16 cellular contexts compared by ENCODE assay signal in genomic region chr17:28734712-28735241, GRCh38. TPM values are rescaled to one million over a fixed set of nuclear protein-coding genes. Genes with fewer than 3 reads are reported as not detected.
DNase-seq lines count a peak whose midpoint lies in the region; ATAC-seq, FAIRE-seq and TF ChIP-seq lines count a peak whose summit lies in the region.
"Had no signal": no experiment of that assay in that cellular context is flagged by ENCODE, and none has a peak within 500 bp of the region (broad histone marks: within the 10 kb centered on the region; RNA-seq: fewer than 3 reads in every experiment).

No MANE protein-coding gene starts in this region.

- H3K56ac ChIP-seq in H1 (replicated peaks; ENCODE audit: insufficient read length, low read depth, low read length) = no peak overlapping the region

- no peaks in the 10 kb centered on the region for H3F3A ChIP-seq in PC-3 (ENCODE audit: low read length, unreplicated experiment)

- no peak overlapping the region; the same call in 1 of the 2 replicates for H2BK12ac ChIP-seq in H1 (ENCODE audit: low read depth, low read length)

- no peaks in the 10 kb centered on the region for H3K27me3 Mint-ChIP-seq in natural killer cell treated with Interleukin-12 subunit alpha and Interleukin-12 subunit beta and Interleukin-15 and Interleukin-18, amount 100 ng/mL, for 72 hours
- no peaks in the 10 kb centered on the region for H3K27me3 Mint-ChIP-seq in natural killer cell (ENCODE audit: low read depth in 2 of 2)
- no peaks in the 10 kb centered on the region for H3K27me3 Mint-ChIP-seq in stimulated activated naive B cell treated with anti-CD40 and anti-IgM and Interleukin-4, amounts not matched to agents 10 μg/mL and 1 μg/mL and 100 μg/mL, for 72 hours

- H3K4me1 Mint-ChIP-seq in natural killer cell treated with Interleukin-12 subunit alpha and Interleukin-12 subunit beta and Interleukin-15 and Interleukin-18, amount 100 ng/mL, for 72 hours (ENCODE audit: low read depth in 2 of 2) = peaks cover 2 to 6% of the 10 kb centered on the region in 2 donors
- peaks cover 0 to 10% of the 10 kb centered on the region in 2 donors for H3K4me1 Mint-ChIP-seq in natural killer cell
- H3K4me1 Mint-ChIP-seq in stimulated activated naive B cell treated with anti-CD40 and anti-IgM and Interleukin-4, amounts not matched to agents 10 μg/mL and 1 μg/mL and 100 μg/mL, for 72 hours = peaks cover 48 to 81% of the 10 kb centered on the region in 2 donors

- peak overlapping the region; percentile 32; the same call in 1 of the 2 replicates for H3K27ac ChIP-seq in PC-3 (ENCODE audit: low read length)
- no peak overlapping the region for H3K27ac ChIP-seq in H1 (ENCODE audit: low read depth, low read length)
- H3K27ac ChIP-seq in aorta (ENCODE audit: low read depth in 1 of 2, low read length in 2 of 2) = no peak overlapping the region
- H3K27ac ChIP-seq: GM23248 had no signal

- peak; percentile 8 to 20 for ATAC-seq in natural killer cell treated with Interleukin-12 subunit alpha and Interleukin-12 subunit beta and Interleukin-15 and Interleukin-18, amount 100 ng/mL, for 72 hours
- ATAC-seq in natural killer cell (no peak), PC-3 (no peak), aorta (ENCODE audit: low FRiP score) (no peak)
- no peak for ATAC-seq in stimulated activated naive B cell treated with anti-CD40 and anti-IgM and Interleukin-4, amounts not matched to agents 10 μg/mL and 1 μg/mL and 100 μg/mL, for 72 hours (replicated peaks)

- H4K20me1 ChIP-seq in PC-3 (ENCODE audit: low read length) = no peaks in the 10 kb centered on the region
- H4K20me1 ChIP-seq in H1 (replicated peaks in 1 of 2; ENCODE audit: control insufficient read depth in 1 of 2, insufficient read depth in 2 of 2, low read length in 2 of 2) = peaks cover 0 to 5% of the 10 kb centered on the region in 2 experiments

- H3K9ac ChIP-seq in PC-3 (ENCODE audit: low read length) (no peak overlapping the region), H1 (replicated peaks in 1 of 4; ENCODE audit: extremely low read depth in 1 of 4, low read depth in 3 of 4, low read length in 3 of 4) (no peak overlapping the region)
- H3K9ac ChIP-seq: GM23248 had no signal

- no peak for FAIRE-seq in H1 (lab: Jason Lieb, UNC)
- FAIRE-seq: A204.1 had no signal

- H3K27ac Mint-ChIP-seq in natural killer cell treated with Interleukin-12 subunit alpha and Interleukin-12 subunit beta and Interleukin-15 and Interleukin-18, amount 100 ng/mL, for 72 hours = no peak overlapping the region
- no peak overlapping the region for H3K27ac Mint-ChIP-seq in natural killer cell
- peak overlapping the region; percentile 85 for H3K27ac Mint-ChIP-seq in stimulated activated naive B cell treated with anti-CD40 and anti-IgM and Interleukin-4, amounts not matched to agents 10 μg/mL and 1 μg/mL and 100 μg/mL, for 72 hours

- no peak overlapping the region for H2BK120ac ChIP-seq in H1 (replicated peaks; ENCODE audit: low read depth, low read length)

- H3K79me1 ChIP-seq in H1 (ENCODE audit: low read depth, low read length) = peaks cover 2% of the 10 kb centered on the region; the same call in 1 of the 2 replicates

- POLR2A ChIA-PET in PC-3 (lab: Charles Lee; ENCODE audit: unreplicated experiment) (interaction anchor here (0.5 kb wide), 1 partner anchor 23 kb away, joined by 6 read pairs; the partner anchor contains the start of gene PROCA1), H1 (lab: Charles Lee; ENCODE audit: partially characterized antibody) (interaction anchor here (0.8 to 17.6 kb wide), 4 partner anchors 10 to 15 kb away, joined by 3 to 813 read pairs (median 6); partner anchors contain the start of genes RPL23A and TRAF4)

- H3K4me2 ChIP-seq in PC-3 (ENCODE audit: low read length) (peak overlapping the region; percentile 46), H1 (ENCODE audit: insufficient read depth in 1 of 2, low read depth in 2 of 2, low read length in 2 of 2) (no peak overlapping the region)

- 0 out of 2 replicates have a peak overlapping the region, but pooled peaks have one; percentile 13 for H2BK20ac ChIP-seq in H1 (ENCODE audit: low read length)

- H3K27me3 ChIP-seq in PC-3 (ENCODE audit: low read length) (no peaks in the 10 kb centered on the region), H1 (replicated peaks in 1 of 4; ENCODE audit: control insufficient read depth in 3 of 4, extremely low read depth in 1 of 4, insufficient read depth in 3 of 4, low read length in 3 of 4) (no peaks in the 10 kb centered on the region), aorta (ENCODE audit: control insufficient read depth in 1 of 2, insufficient read depth in 2 of 2, low read length in 1 of 2) (no peaks in the 10 kb centered on the region)

- TF ChIP-seq POLR2A in H1 (IDR thresholded peaks at IDR 0.05; ENCODE audit: control extremely low read depth in 1 of 2, low read depth in 2 of 2, low read length in 2 of 2) = no peak

- no peak overlapping the region for H3K14ac ChIP-seq in H1 (ENCODE audit: insufficient read length)

- H3K4me3 Mint-ChIP-seq in natural killer cell treated with Interleukin-12 subunit alpha and Interleukin-12 subunit beta and Interleukin-15 and Interleukin-18, amount 100 ng/mL, for 72 hours = no peak overlapping the region
- no peak overlapping the region for H3K4me3 Mint-ChIP-seq in natural killer cell
- H3K4me3 Mint-ChIP-seq in stimulated activated naive B cell treated with anti-CD40 and anti-IgM and Interleukin-4, amounts not matched to agents 10 μg/mL and 1 μg/mL and 100 μg/mL, for 72 hours = no peak overlapping the region

- intact Hi-C loops in natural killer cell (cut with micrococcal nuclease) (no loop called here), PC-3 (cut with micrococcal nuclease) (no loop called here), aorta (cut with DNase I) (no loop called here)

- TF ChIP-seq RAD21 in H1 (IDR thresholded peaks at IDR 0.05 in 1 of 2, conservative IDR thresholded peaks at IDR 0.05 in 1 of 2; ENCODE audit: low read depth in 2 of 2, low read length in 2 of 2) = no peak

- H3K23ac ChIP-seq in H1 (ENCODE audit: insufficient read length) = no peak overlapping the region

- H3K4me3 ChIP-seq in PC-3 (ENCODE audit: low read length) (no peak overlapping the region), H1 (ENCODE audit: extremely low read depth in 1 of 4, insufficient read depth in 2 of 4, low read depth in 3 of 4, low read length in 4 of 4) (no peak overlapping the region), aorta (ENCODE audit: low read length in 2 of 2) (no peak overlapping the region)
- H3K4me3 ChIP-seq: GM23248 had no signal

- BruUV-seq in PC-3 (replicated peaks; lab: Mats Ljungman, UMichigan) = no TSS peak

- CTCF ChIA-PET in PC-3 (lab: Charles Lee) (interaction anchor here (1.5 kb wide), 1 partner anchor 8 kb away, joined by 5 read pairs; the partner anchor contains the start of gene TLCD1), H1 (lab: Charles Lee; ENCODE audit: partially characterized antibody) (interaction anchor here (0.7 to 16.9 kb wide), 6 partner anchors 8 to 144 kb away, joined by 3 to 316 read pairs (median 5); partner anchors contain the start of genes RPL23A and TLCD1)

- H3K9me3 ChIP-seq in PC-3 (ENCODE audit: low read length) = no peaks in the 10 kb centered on the region
- no peaks in the 10 kb centered on the region for H3K9me3 ChIP-seq in H1 (ENCODE audit: insufficient read depth in 2 of 2, low read depth in 1 of 2, low read length in 1 of 2)
- H3K9me3 ChIP-seq in aorta (ENCODE audit: control insufficient read depth, low read length) = no peaks in the 10 kb centered on the region
- H3K9me3 ChIP-seq: Caco-2 had no signal

- H4K5ac ChIP-seq in H1 (ENCODE audit: insufficient read length, low read depth, low read length) = no peak overlapping the region

- H3K4me1 ChIP-seq in PC-3 (ENCODE audit: insufficient read depth, low read length) (peaks cover 10% of the 10 kb centered on the region), H1 (replicated peaks in 1 of 4; ENCODE audit: control insufficient read depth in 3 of 4, insufficient read depth in 4 of 4, low read length in 3 of 4) (no peaks in the 10 kb centered on the region), aorta (ENCODE audit: control insufficient read depth in 1 of 2, insufficient read depth in 2 of 2, low read length in 2 of 2) (no peaks in the 10 kb centered on the region)
- H3K4me1 ChIP-seq: Caco-2 had no signal

- no peak overlapping the region for H3K4ac ChIP-seq in H1 (replicated peaks; ENCODE audit: insufficient read length, low read depth, low read length)

- no peak overlapping the region for H3K18ac ChIP-seq in H1 (ENCODE audit: extremely low read depth, low read length)

- H3K79me2 ChIP-seq in PC-3 (ENCODE audit: low read length) (no peaks in the 10 kb centered on the region), H1 (ENCODE audit: control insufficient read depth in 1 of 2, insufficient read depth in 2 of 2, low read length in 2 of 2) (peaks cover 0 to 2% of the 10 kb centered on the region in 2 experiments; a peak in 1 of 4 replicates)

- H3K36me3 ChIP-seq in PC-3 (ENCODE audit: low read depth, low read length) (no peaks in the 10 kb centered on the region), H1 (ENCODE audit: control insufficient read depth in 2 of 4, insufficient read depth in 4 of 4, low read length in 3 of 4) (peaks cover 9 to 17% (median 13%) of the 10 kb centered on the region in 4 experiments; a peak in 6 of 8 replicates), aorta (ENCODE audit: control insufficient read depth in 1 of 2, insufficient read depth in 2 of 2, low read length in 1 of 2) (no peaks in the 10 kb centered on the region)

- H2AFZ ChIP-seq in PC-3 (ENCODE audit: low read length) (no peak overlapping the region), H1 (ENCODE audit: low read length) (no peak overlapping the region)
- H2AFZ ChIP-seq: GM23248 had no signal

- WGBS in H1 (ENCODE audit: extremely low coverage in 1 of 2, insufficient coverage in 1 of 2, insufficient read length in 1 of 2, insufficient replicate concordance in 2 of 2, low coverage in 1 of 2, low lambda C conversion rate in 2 of 2, missing lambda C conversion rate in 1 of 2), 2 experiments = 85% methylated on average over 10 of the region's 10 CpGs; no CpG with 5 or more reads in 1 of the 2 experiments
- 88 to 94% methylated on average over 10 of the region's 10 CpGs for WGBS in aorta, 2 donors

- no peak overlapping the region for H2BK15ac ChIP-seq in H1 (ENCODE audit: low read length)

- H3K9me3 Mint-ChIP-seq in natural killer cell treated with Interleukin-12 subunit alpha and Interleukin-12 subunit beta and Interleukin-15 and Interleukin-18, amount 100 ng/mL, for 72 hours = no peaks in the 10 kb centered on the region
- H3K9me3 Mint-ChIP-seq in natural killer cell = no peaks in the 10 kb centered on the region
- peaks cover 0 to 3% of the 10 kb centered on the region in 2 donors for H3K9me3 Mint-ChIP-seq in stimulated activated naive B cell treated with anti-CD40 and anti-IgM and Interleukin-4, amounts not matched to agents 10 μg/mL and 1 μg/mL and 100 μg/mL, for 72 hours

- no peaks in the 10 kb centered on the region for H3K23me2 ChIP-seq in H1 (ENCODE audit: low read depth, low read length)

- H2BK5ac ChIP-seq in H1 (ENCODE audit: low read depth, low read length) = no peak overlapping the region

- no peak for DNase-seq in natural killer cell treated with Interleukin-12 subunit alpha and Interleukin-12 subunit beta and Interleukin-15 and Interleukin-18, amount 100 ng/mL, for 72 hours (ENCODE audit: low spot score)
- DNase-seq in natural killer cell (no peak), PC-3 (no peak), H1 (ENCODE audit: low read depth in 1 of 2, low spot score in 2 of 2) (no peak), SIG-M5 (lab: John Stamatoyannopoulos, UW) (no peak), aorta (no peak), HCEC 1CT (no peak)
- no peak for DNase-seq in stimulated activated naive B cell treated with anti-CD40 and anti-IgM and Interleukin-4, amounts not matched to agents 10 μg/mL and 1 μg/mL and 100 μg/mL, for 72 hours
- DNase-seq: Caco-2, GM23248, Kasumi-1, MM.1S, NCI-H1092 treated with DMSO at 0.1 percent for 48 hours, NCI-H2081 treated with DMSO at 0.1 percent for 48 hours, NCI-H510A treated with DMSO at 0.1 percent for 48 hours had no signal

- H4K91ac ChIP-seq in H1 (replicated peaks; ENCODE audit: insufficient read length, low read length) = no peak overlapping the region

- TF ChIP-seq CTCF in natural killer cell (IDR thresholded peaks at IDR 0.05) (no peak), PC-3 (conservative IDR thresholded peaks at IDR 0.05; ENCODE audit: low read depth, low read length) (no peak), H1 (IDR thresholded peaks at IDR 0.05; ENCODE audit: control extremely low read depth in 1 of 3, insufficient read depth in 1 of 3, low read depth in 1 of 3, low read length in 3 of 3) (no peak)

- H3K9me2 ChIP-seq in PC-3 (replicated peaks; ENCODE audit: low read length) = no peaks in the 10 kb centered on the region

- H3K36me3 Mint-ChIP-seq in natural killer cell treated with Interleukin-12 subunit alpha and Interleukin-12 subunit beta and Interleukin-15 and Interleukin-18, amount 100 ng/mL, for 72 hours = no peaks in the 10 kb centered on the region
- no peaks in the 10 kb centered on the region for H3K36me3 Mint-ChIP-seq in natural killer cell
- H3K36me3 Mint-ChIP-seq in stimulated activated naive B cell treated with anti-CD40 and anti-IgM and Interleukin-4, amounts not matched to agents 10 μg/mL and 1 μg/mL and 100 μg/mL, for 72 hours = peaks cover 36 to 40% of the 10 kb centered on the region in 2 donors

- TF ChIP-seq EP300 in H1 (IDR thresholded peaks at IDR 0.05; ENCODE audit: borderline replicate concordance in 1 of 2, low read depth in 2 of 2, low read length in 2 of 2) = no peak

- no peak overlapping the region for H4K8ac ChIP-seq in H1 (ENCODE audit: extremely low read depth, insufficient read depth, low read length)

- no peak overlapping the region for H2AK5ac ChIP-seq in H1 (ENCODE audit: low read depth, low read length)

RNA-seq across cellular contexts. Expression of gene NEK8, which starts 6.2 kb away (rescaled TPM):
- 10 to 100 TPM in 1 of 2 donors, 1 to 10 TPM in 1; 3.2 to 10.2 TPM for total RNA-seq in natural killer cell treated with Interleukin-12 subunit alpha and Interleukin-12 subunit beta and Interleukin-15 and Interleukin-18, amount 100 ng/mL, for 72 hours
- total RNA-seq in natural killer cell (1 to 10 TPM; 5.9 to 7.4 (median 6.8) TPM), PC-3 (2014; rRNA removed) (2.4 and 3.7 TPM in 2 replicates), aorta (1 to 10 TPM; 1.6 to 4.5 TPM)
- total RNA-seq in H1 (2021; fragmentation: NEBNext Ultra II Directional; extraction: Animal tissue kit (Norgen Biotek cat#: 25700)) = 14.9 and 16.8 TPM in 2 replicates
- polyA plus RNA-seq in H1 (2011; rRNA removed) (23.3 and 23.4 TPM in 2 replicates), aorta (1 to 10 TPM; 2.0 to 5.3 TPM)
- polyA plus RNA-seq in H1 (2011; cell fraction: cytosol; rRNA removed) = 30.0 TPM
- 57.5 TPM for polyA plus RNA-seq in H1 (2011; cell fraction: nucleus; rRNA removed)
- polyA plus RNA-seq in H1 (2012, experiment 1 of 2) = 19.9 to 22.9 TPM (median 20.6 TPM) in 4 replicates
- polyA plus RNA-seq in H1 (2012, experiment 2 of 2) = 12.2 TPM
- polyA plus RNA-seq in H1 (2013, experiment 1 of 2) = 12.7 TPM
- 10.6 TPM for polyA plus RNA-seq in H1 (2013, experiment 2 of 2)
- 57.7 and 64.5 TPM in 2 replicates for polyA minus RNA-seq in H1 (2011; rRNA and poly(A)+ RNA removed)
- polyA minus RNA-seq in H1 (2011; cell fraction: cytosol; rRNA and poly(A)+ RNA removed) = 11.2 TPM
- 46.1 TPM for polyA minus RNA-seq in H1 (2011; cell fraction: nucleus; rRNA and poly(A)+ RNA removed)

RNA-seq across cellular contexts. Expression of gene TLCD1, which starts 8.7 kb away (rescaled TPM):
- 1 to 10 TPM; 1.5 to 9.7 TPM for total RNA-seq in natural killer cell treated with Interleukin-12 subunit alpha and Interleukin-12 subunit beta and Interleukin-15 and Interleukin-18, amount 100 ng/mL, for 72 hours
- total RNA-seq in natural killer cell (1 to 10 TPM in 1 of 3 donors, not detected in 2; 1.0 TPM), PC-3 (2014; rRNA removed) (7.1 and 9.3 TPM in 2 replicates), aorta (1 to 10 TPM in 1 of 2 donors, under 1 TPM in 1; 0.90 to 2.5 TPM)
- total RNA-seq in H1 (2021; fragmentation: NEBNext Ultra II Directional; extraction: Animal tissue kit (Norgen Biotek cat#: 25700)) = 40.7 and 45.3 TPM in 2 replicates
- polyA plus RNA-seq in H1 (2011; rRNA removed) (101 and 128 TPM in 2 replicates), aorta (1 to 10 TPM in 1 of 2 donors, not detected in 1; 1.5 TPM)
- polyA plus RNA-seq in H1 (2011; cell fraction: cytosol; rRNA removed) = 68.5 TPM
- 49.5 TPM for polyA plus RNA-seq in H1 (2011; cell fraction: nucleus; rRNA removed)
- 52.1 to 60.3 TPM (median 56.3 TPM) in 4 replicates for polyA plus RNA-seq in H1 (2012, experiment 1 of 2)
- 75.5 TPM for polyA plus RNA-seq in H1 (2012, experiment 2 of 2)
- polyA plus RNA-seq in H1 (2013, experiment 1 of 2) = 78.2 TPM
- 86.3 TPM for polyA plus RNA-seq in H1 (2013, experiment 2 of 2)
- 56.0 and 64.2 TPM in 2 replicates for polyA minus RNA-seq in H1 (2011; rRNA and poly(A)+ RNA removed)
- polyA minus RNA-seq in H1 (2011; cell fraction: cytosol; rRNA and poly(A)+ RNA removed) = 19.7 TPM
- polyA minus RNA-seq in H1 (2011; cell fraction: nucleus; rRNA and poly(A)+ RNA removed) = 40.5 TPM

RNA-seq across cellular contexts. Expression of gene TRAF4, which starts 9.0 kb away (rescaled TPM):
- 100 to 1,000 TPM in 1 of 2 donors, 10 to 100 TPM in 1; 59.7 to 186 TPM for total RNA-seq in natural killer cell treated with Interleukin-12 subunit alpha and Interleukin-12 subunit beta and Interleukin-15 and Interleukin-18, amount 100 ng/mL, for 72 hours
- total RNA-seq in natural killer cell (100 to 1,000 TPM in 2 of 3 donors, 10 to 100 TPM in 1; 97.8 to 209 (median 122) TPM), PC-3 (2014; rRNA removed) (81.5 and 104 TPM in 2 replicates), aorta (10 to 100 TPM; 18.8 to 24.6 TPM)
- 167 TPM in 2 replicates for total RNA-seq in H1 (2021; fragmentation: NEBNext Ultra II Directional; extraction: Animal tissue kit (Norgen Biotek cat#: 25700))
- polyA plus RNA-seq in H1 (2011; rRNA removed) (170 and 282 TPM in 2 replicates), aorta (10 to 100 TPM; 10.7 to 19.3 TPM)
- 199 TPM for polyA plus RNA-seq in H1 (2011; cell fraction: cytosol; rRNA removed)
- polyA plus RNA-seq in H1 (2011; cell fraction: nucleus; rRNA removed) = 535 TPM
- polyA plus RNA-seq in H1 (2012, experiment 1 of 2) = 73.4 to 130 TPM (median 126 TPM) in 4 replicates
- polyA plus RNA-seq in H1 (2012, experiment 2 of 2) = 133 TPM
- polyA plus RNA-seq in H1 (2013, experiment 1 of 2) = 141 TPM
- polyA plus RNA-seq in H1 (2013, experiment 2 of 2) = 132 TPM
- 127 and 172 TPM in 2 replicates for polyA minus RNA-seq in H1 (2011; rRNA and poly(A)+ RNA removed)
- polyA minus RNA-seq in H1 (2011; cell fraction: cytosol; rRNA and poly(A)+ RNA removed) = 127 TPM
- 288 TPM for polyA minus RNA-seq in H1 (2011; cell fraction: nucleus; rRNA and poly(A)+ RNA removed)

RNA-seq across cellular contexts. Expression of gene RPL23A, which starts 15.0 kb away (rescaled TPM):
- 1,000 to 10,000 TPM; 1,264 to 1,439 TPM for total RNA-seq in natural killer cell treated with Interleukin-12 subunit alpha and Interleukin-12 subunit beta and Interleukin-15 and Interleukin-18, amount 100 ng/mL, for 72 hours
- total RNA-seq in natural killer cell (1,000 to 10,000 TPM; 1,375 to 1,532 (median 1,498) TPM), PC-3 (2014; rRNA removed) (390 and 515 TPM in 2 replicates), aorta (1,000 to 10,000 TPM; 1,133 to 1,177 TPM)
- 2,145 and 2,163 TPM in 2 replicates for total RNA-seq in H1 (2021; fragmentation: NEBNext Ultra II Directional; extraction: Animal tissue kit (Norgen Biotek cat#: 25700))
- polyA plus RNA-seq in H1 (2011; rRNA removed) (884 and 1,227 TPM in 2 replicates), aorta (1,000 to 10,000 TPM; 1,641 to 1,888 TPM)
- polyA plus RNA-seq in H1 (2011; cell fraction: cytosol; rRNA removed) = 1,258 TPM
- 306 TPM for polyA plus RNA-seq in H1 (2011; cell fraction: nucleus; rRNA removed)
- 2,135 to 2,354 TPM (median 2,206 TPM) in 4 replicates for polyA plus RNA-seq in H1 (2012, experiment 1 of 2)
- polyA plus RNA-seq in H1 (2012, experiment 2 of 2) = 1,447 TPM
- 3,898 TPM for polyA plus RNA-seq in H1 (2013, experiment 1 of 2)
- 3,934 TPM for polyA plus RNA-seq in H1 (2013, experiment 2 of 2)
- 698 and 961 TPM in 2 replicates for polyA minus RNA-seq in H1 (2011; rRNA and poly(A)+ RNA removed)
- 469 TPM for polyA minus RNA-seq in H1 (2011; cell fraction: cytosol; rRNA and poly(A)+ RNA removed)
- polyA minus RNA-seq in H1 (2011; cell fraction: nucleus; rRNA and poly(A)+ RNA removed) = 493 TPM

RNA-seq across cellular contexts. Expression of gene RAB34, which starts 17.1 kb away (rescaled TPM):
- 10 to 100 TPM in 1 of 2 donors, 1 to 10 TPM in 1; 8.5 to 25.7 TPM for total RNA-seq in natural killer cell treated with Interleukin-12 subunit alpha and Interleukin-12 subunit beta and Interleukin-15 and Interleukin-18, amount 100 ng/mL, for 72 hours
- total RNA-seq in natural killer cell (10 to 100 TPM in 1 of 3 donors, 1 to 10 TPM in 2; 3.7 to 12.9 (median 3.8) TPM), PC-3 (2014; rRNA removed) (207 and 211 TPM in 2 replicates), aorta (100 to 1,000 TPM; 107 to 115 TPM)
- 236 and 237 TPM in 2 replicates for total RNA-seq in H1 (2021; fragmentation: NEBNext Ultra II Directional; extraction: Animal tissue kit (Norgen Biotek cat#: 25700))
- polyA plus RNA-seq in H1 (2011; rRNA removed) (305 and 317 TPM in 2 replicates), aorta (100 to 1,000 TPM; 133 to 303 TPM)
- 271 TPM for polyA plus RNA-seq in H1 (2011; cell fraction: cytosol; rRNA removed)
- polyA plus RNA-seq in H1 (2011; cell fraction: nucleus; rRNA removed) = 400 TPM
- 251 to 292 TPM (median 264 TPM) in 4 replicates for polyA plus RNA-seq in H1 (2012, experiment 1 of 2)
- polyA plus RNA-seq in H1 (2012, experiment 2 of 2) = 494 TPM
- 193 TPM for polyA plus RNA-seq in H1 (2013, experiment 1 of 2)
- polyA plus RNA-seq in H1 (2013, experiment 2 of 2) = 187 TPM
- 277 and 302 TPM in 2 replicates for polyA minus RNA-seq in H1 (2011; rRNA and poly(A)+ RNA removed)
- polyA minus RNA-seq in H1 (2011; cell fraction: cytosol; rRNA and poly(A)+ RNA removed) = 114 TPM
- polyA minus RNA-seq in H1 (2011; cell fraction: nucleus; rRNA and poly(A)+ RNA removed) = 81.9 TPM

Comparison
In these comparisons a context has a peak if more than half of its experiments do, and no peak if none do; other contexts are left out.
1. ATAC-seq: peak in natural killer cell treated with Interleukin-12 subunit alpha and Interleukin-12 subunit beta and Interleukin-15 and Interleukin-18, amount 100 ng/mL, for 72 hours (2 of 2); none in natural killer cell (0 of 3), PC-3 (single experiment), stimulated activated naive B cell treated with anti-CD40 and anti-IgM and Interleukin-4, amounts not matched to agents 10 μg/mL and 1 μg/mL and 100 μg/mL, for 72 hours (0 of 2) and aorta (single experiment).